In genomic region chr22:30064172-30064571, GRCh38 we compare ENCODE assay signal across 33 cellular contexts. TPM values are rescaled to one million over a fixed set of nuclear protein-coding genes. Genes with fewer than 3 reads are reported as not detected.
"Had no signal": no experiment of that assay in that cellular context is flagged by ENCODE, and none has a peak within 500 bp of the region (broad histone marks: within the 10 kb centered on the region; RNA-seq: fewer than 3 reads in every experiment).

No MANE protein-coding gene starts in this region.

- H3K4me3 ChIP-seq: adrenal gland, body of pancreas, breast epithelium had no signal

- DNase-seq: activated B cell treated with CpG ODN at 0.5 μM for 24 hours; activated CD4-positive, alpha-beta memory T cell treated with anti-CD3 and anti-CD28 coated beads for 36 hours; activated CD4-positive, alpha-beta T cell treated with anti-CD3 and anti-CD28 coated beads for 4 hours; activated CD4-positive, alpha-beta T cell treated with anti-CD3 and anti-CD28 coated beads, Interleukin-2, amount 10 ng/mL, durations not matched to agents 24 days and 14 days; activated CD4-positive, alpha-beta T cell treated with anti-CD3 and anti-CD28 coated beads, Interleukin-2, amount 50 U/mL, for 1 hour; activated CD4-positive, alpha-beta T cell treated with anti-CD3 and anti-CD28 coated beads, Interleukin-2, amount 50 U/mL, for 4 hours; activated CD4-positive, CD25-positive, alpha-beta regulatory T cell treated with anti-CD3 and anti-CD28 coated beads, Interleukin-2, amount 50 U/mL, for 72 hours; activated CD8-positive, alpha-beta memory T cell treated with anti-CD3 and anti-CD28 coated beads, Interleukin-2, amount 50 U/mL, for 4 hours; activated CD8-positive, alpha-beta T cell treated with anti-CD3 and anti-CD28 coated beads for 36 hours; activated effector memory CD4-positive, alpha-beta T cell treated with anti-CD3 and anti-CD28 coated beads, Interleukin-2, amount 50 U/mL, for 16 hours; activated gamma-delta T cell treated with Interleukin-2 at 50 U/mL for 16 hours; activated naive CD4-positive, alpha-beta T cell treated with anti-CD3 and anti-CD28 coated beads for 36 hours; activated naive CD4-positive, alpha-beta T cell treated with anti-CD3 and anti-CD28 coated beads, Interleukin-2, amount 50 U/mL, for 16 hours; activated naive CD8-positive, alpha-beta T cell treated with anti-CD3 and anti-CD28 coated beads for 36 hours; activated T-cell treated with anti-CD3 and anti-CD28 coated beads for 4 hours; activated T-cell treated with anti-CD3 and anti-CD28 coated beads, Interleukin-2, amount 50 U/mL, for 1 hour; activated T-cell treated with anti-CD3 and anti-CD28 coated beads, Interleukin-2, amount 50 U/mL, for 4 hours; activated T-cell treated with anti-CD3 and anti-CD28 coated beads, Interleukin-2, amount 50 U/mL, for 72 hours; adrenal gland; amniotic stem cell; aorta; body of pancreas; brain microvascular endothelial cell; central memory CD4-positive, alpha-beta T cell; T-helper 2 cell; T-helper 9 cell had no signal

- H3K36me3 ChIP-seq: adrenal gland, brain microvascular endothelial cell, breast epithelium had no signal

- H3K9me3 ChIP-seq: body of pancreas had no signal

- FAIRE-seq: astrocyte, TTC549 had no signal

- H3K27ac ChIP-seq: adrenal gland, body of pancreas, brain microvascular endothelial cell, breast epithelium, VCaP had no signal

- H3K4me1 ChIP-seq: adrenal gland, body of pancreas, breast epithelium had no signal

- ATAC-seq: activated CD8-positive, alpha-beta T cell treated with anti-CD3 and anti-CD28 coated beads for 36 hours; activated naive CD4-positive, alpha-beta T cell treated with anti-CD3 and anti-CD28 coated beads, Interleukin-2, amount 50 U/mL, for 72 hours; activated T-cell treated with anti-CD3 and anti-CD28 coated beads, Interleukin-2, amount 50 U/mL, for 4 hours; activated T-cell treated with anti-CD3 and anti-CD28 coated beads, Interleukin-2, amount 50 U/mL, for 72 hours; activated T-helper 17 cell treated with anti-CD3 and anti-CD28 coated beads, Interleukin-2, amount 50 U/mL, for 72 hours; body of pancreas had no signal

- H3K27me3 ChIP-seq: adrenal gland, body of pancreas, brain microvascular endothelial cell, breast epithelium had no signal

RNA-seq across cellular contexts. Expression of gene HORMAD2, which starts 16.1 kb away (rescaled TPM):
- total RNA-seq: activated B cell treated with CpG ODN at 0.5 μM for 24 hours; activated CD4-positive, alpha-beta memory T cell treated with anti-CD3 and anti-CD28 coated beads for 36 hours; activated CD4-positive, alpha-beta T cell treated with anti-CD3 and anti-CD28 coated beads, Interleukin-2, amount 10 ng/mL, durations not matched to agents 24 days and 14 days; activated CD8-positive, alpha-beta memory T cell treated with anti-CD3 and anti-CD28 coated beads for 36 hours; activated CD8-positive, alpha-beta T cell treated with anti-CD3 and anti-CD28 coated beads for 36 hours; activated naive CD4-positive, alpha-beta T cell treated with anti-CD3 and anti-CD28 coated beads for 36 hours; activated naive CD8-positive, alpha-beta T cell treated with anti-CD3 and anti-CD28 coated beads for 36 hours; activated T-cell treated with anti-CD3 and anti-CD28 coated beads, Interleukin-2, amount 50 U/mL, for 4 hours; adrenal gland; aorta; astrocyte; body of pancreas; breast epithelium had no signal
- polyA plus RNA-seq: adrenal gland, aorta had no signal
